ENCODE assay signal across 11 cellular contexts in the genomic region with DNA sequence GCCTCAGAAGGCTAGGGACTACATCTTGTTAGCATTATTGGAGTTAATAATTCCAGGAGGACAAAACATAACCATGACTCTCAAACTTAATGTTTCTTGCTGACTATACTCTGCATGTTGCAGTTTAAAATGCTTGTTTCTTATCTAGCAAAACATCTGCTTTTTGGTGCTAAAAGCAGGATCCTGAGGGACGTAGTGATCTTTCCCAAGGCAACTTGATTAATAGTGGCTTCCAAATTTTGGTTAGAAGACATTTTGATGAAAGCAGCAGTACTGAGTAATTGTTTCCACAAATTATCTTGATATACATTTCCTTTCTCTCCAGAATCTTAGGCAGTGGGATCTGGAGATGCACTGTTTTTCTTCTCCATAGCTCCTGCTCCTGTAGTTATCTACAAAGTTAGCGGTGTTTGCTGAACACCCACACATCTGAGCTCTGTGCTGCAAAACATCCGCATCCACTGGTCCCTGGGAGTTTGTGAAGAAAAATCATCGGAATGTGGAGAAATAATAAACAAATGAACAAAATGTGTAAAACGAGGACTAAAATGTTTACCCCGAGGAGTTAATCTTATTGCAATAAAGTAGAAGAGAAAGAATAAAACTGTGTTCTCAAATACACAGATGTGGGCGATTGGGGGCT.
DNase-seq lines count a peak whose midpoint lies in the region; ATAC-seq and TF ChIP-seq lines count a peak whose summit lies in the region.
"Had no signal": no experiment of that assay in that cellular context is flagged by ENCODE, and none has a peak within 500 bp of the region (broad histone marks: within the 10 kb centered on the region; RNA-seq: fewer than 3 reads in every experiment).

No MANE protein-coding gene starts in this region.

- no peak overlapping the region for H2BK120ac ChIP-seq in mesenchymal stem cell (ENCODE audit: low read depth, low read length)

- H2AFZ ChIP-seq in OCI-LY1 (ENCODE audit: low read length) (peak overlapping the region; percentile 34; the same call in 1 of the 2 replicates), mesenchymal stem cell (ENCODE audit: low read depth, low read length) (no peak overlapping the region)

- no peaks in the 10 kb centered on the region for H3K79me2 ChIP-seq in OCI-LY1 (ENCODE audit: insufficient read depth, low read length)

- no peaks in the 10 kb centered on the region for H3F3A ChIP-seq in OCI-LY1 (ENCODE audit: insufficient read depth, low read length)

- H2BK5ac ChIP-seq in mesenchymal stem cell (ENCODE audit: low read depth, low read length, poor library complexity, severe bottlenecking): no peak overlapping the region

- peak; percentile 6 for ATAC-seq in GM18858 (IDR thresholded peaks at IDR 0.05; ENCODE audit: unreplicated experiment)
- ATAC-seq in HG02588 (IDR thresholded peaks at IDR 0.05; ENCODE audit: unreplicated experiment): peak; percentile 8

- no peak overlapping the region for H4K8ac ChIP-seq in mesenchymal stem cell (ENCODE audit: low read length)

- peaks cover 25% of the 10 kb centered on the region for H3K4me1 ChIP-seq in OCI-LY1 (ENCODE audit: insufficient read depth, low read length, severe bottlenecking)
- peaks cover 3% of the 10 kb centered on the region for H3K4me1 ChIP-seq in mesenchymal stem cell (ENCODE audit: control insufficient read depth, insufficient read depth, low read depth, low read length)
- H3K4me1 ChIP-seq in suprapubic skin: peaks cover 24% of the 10 kb centered on the region

- WGBS in mesenchymal stem cell: 72% methylated on average over 6 of the region's 7 CpGs
- 63% methylated on average over 7 of the region's 7 CpGs for WGBS in suprapubic skin

- no peak overlapping the region for H3K9ac ChIP-seq in OCI-LY1 (ENCODE audit: low read length)
- peak overlapping the region; percentile 72 for H3K9ac ChIP-seq in mesenchymal stem cell (ENCODE audit: low read length)

- no peaks in the 10 kb centered on the region for H3K27me3 ChIP-seq in OCI-LY1 (ENCODE audit: insufficient read depth, low read length)
- H3K27me3 ChIP-seq in mesenchymal stem cell (ENCODE audit: control insufficient read depth in 1 of 2, insufficient read depth in 1 of 2, low read length in 2 of 2): no peaks in the 10 kb centered on the region
- H3K27me3 ChIP-seq in suprapubic skin: no peaks in the 10 kb centered on the region
- H3K27me3 ChIP-seq: pancreas, stomach had no signal

- H3K23ac ChIP-seq in mesenchymal stem cell (ENCODE audit: low read length in 2 of 2): no peak overlapping the region

- H4K91ac ChIP-seq in mesenchymal stem cell (ENCODE audit: low read length): no peak overlapping the region

- H2AK5ac ChIP-seq in mesenchymal stem cell (ENCODE audit: low read length, severe bottlenecking): no peak overlapping the region

- no peaks in the 10 kb centered on the region for H3K9me2 ChIP-seq in OCI-LY1 (ENCODE audit: low read depth, low read length)

- no peaks in the 10 kb centered on the region for H3K9me3 ChIP-seq in OCI-LY1 (ENCODE audit: low read length)
- no peaks in the 10 kb centered on the region for H3K9me3 ChIP-seq in mesenchymal stem cell (ENCODE audit: control insufficient read depth, low read length)
- H3K9me3 ChIP-seq in suprapubic skin: no peaks in the 10 kb centered on the region
- H3K9me3 ChIP-seq: pancreas, stomach had no signal

- no peak for TF ChIP-seq EP300 in suprapubic skin (IDR thresholded peaks at IDR 0.05)

- H3K36me3 ChIP-seq in OCI-LY1 (ENCODE audit: insufficient read depth, low read length) (no peaks in the 10 kb centered on the region), mesenchymal stem cell (ENCODE audit: control insufficient read depth in 1 of 2, insufficient read depth in 2 of 2, low read depth in 1 of 2, low read length in 2 of 2) (no peaks in the 10 kb centered on the region), suprapubic skin (no peaks in the 10 kb centered on the region)
- H3K36me3 ChIP-seq: pancreas, stomach had no signal

- H3K4me2 ChIP-seq in OCI-LY1 (ENCODE audit: low read length) (no peak overlapping the region), mesenchymal stem cell (ENCODE audit: low read length, poor library complexity, severe bottlenecking) (peak overlapping the region; percentile 19)

- no peaks in the 10 kb centered on the region for H3K79me1 ChIP-seq in mesenchymal stem cell (replicated peaks; ENCODE audit: low read length, poor library complexity, severe bottlenecking)

- H3K27ac ChIP-seq in OCI-LY1 (ENCODE audit: low read depth, low read length, poor library complexity, severe bottlenecking) (no peak overlapping the region), mesenchymal stem cell (ENCODE audit: low read length, poor library complexity, severe bottlenecking) (peak overlapping the region; percentile 58), suprapubic skin (no peak overlapping the region)
- H3K27ac ChIP-seq: stomach had no signal

- TF ChIP-seq CTCF in OCI-LY1 (IDR thresholded peaks at IDR 0.05; ENCODE audit: low read length): no peak
- no peak for TF ChIP-seq CTCF in suprapubic skin (IDR thresholded peaks at IDR 0.05)

- DNase-seq in mesenchymal stem cell (peak; percentile 5), suprapubic skin (ENCODE audit: low spot score in 2 of 2) (no peak), NCI-H1417 (lab: John Stamatoyannopoulos, UW) (no peak), T-helper 2 cell (no peak)
- no peak for DNase-seq in activated T-cell treated with anti-CD3 and anti-CD28 coated beads, Interleukin-2, amount 50 U/mL, for 1 hour
- DNase-seq: NCI-H774, pancreas, stomach had no signal

- no peak overlapping the region for H3K14ac ChIP-seq in mesenchymal stem cell (ENCODE audit: low read length in 2 of 2)

- H3K4me3 ChIP-seq in OCI-LY1 (ENCODE audit: low read depth, low read length, poor library complexity, severe bottlenecking) (no peak overlapping the region), mesenchymal stem cell (ENCODE audit: insufficient read depth in 1 of 2, low read depth in 1 of 2, low read length in 2 of 2) (peak overlapping the region in 1 of 2 experiments; percentile 7), suprapubic skin (no peak overlapping the region)
- H3K4me3 ChIP-seq: pancreas, stomach had no signal

- no peak overlapping the region for H2BK12ac ChIP-seq in mesenchymal stem cell (ENCODE audit: low read length in 2 of 2)

- no peak for TF ChIP-seq POLR2A in suprapubic skin (IDR thresholded peaks at IDR 0.05)

- no peaks in the 10 kb centered on the region for H4K20me1 ChIP-seq in OCI-LY1 (ENCODE audit: insufficient read depth, low read length)

- H3K18ac ChIP-seq in mesenchymal stem cell (ENCODE audit: low read depth in 1 of 2, low read length in 2 of 2): no peak overlapping the region

- H2BK15ac ChIP-seq in mesenchymal stem cell (ENCODE audit: low read depth, poor library complexity, severe bottlenecking): no peak overlapping the region

- H3K4ac ChIP-seq in mesenchymal stem cell (ENCODE audit: low read depth in 1 of 2, low read length in 2 of 2): no peak overlapping the region
